Comparison of ENCODE assay signal across 8 cellular contexts in the genomic region with DNA sequence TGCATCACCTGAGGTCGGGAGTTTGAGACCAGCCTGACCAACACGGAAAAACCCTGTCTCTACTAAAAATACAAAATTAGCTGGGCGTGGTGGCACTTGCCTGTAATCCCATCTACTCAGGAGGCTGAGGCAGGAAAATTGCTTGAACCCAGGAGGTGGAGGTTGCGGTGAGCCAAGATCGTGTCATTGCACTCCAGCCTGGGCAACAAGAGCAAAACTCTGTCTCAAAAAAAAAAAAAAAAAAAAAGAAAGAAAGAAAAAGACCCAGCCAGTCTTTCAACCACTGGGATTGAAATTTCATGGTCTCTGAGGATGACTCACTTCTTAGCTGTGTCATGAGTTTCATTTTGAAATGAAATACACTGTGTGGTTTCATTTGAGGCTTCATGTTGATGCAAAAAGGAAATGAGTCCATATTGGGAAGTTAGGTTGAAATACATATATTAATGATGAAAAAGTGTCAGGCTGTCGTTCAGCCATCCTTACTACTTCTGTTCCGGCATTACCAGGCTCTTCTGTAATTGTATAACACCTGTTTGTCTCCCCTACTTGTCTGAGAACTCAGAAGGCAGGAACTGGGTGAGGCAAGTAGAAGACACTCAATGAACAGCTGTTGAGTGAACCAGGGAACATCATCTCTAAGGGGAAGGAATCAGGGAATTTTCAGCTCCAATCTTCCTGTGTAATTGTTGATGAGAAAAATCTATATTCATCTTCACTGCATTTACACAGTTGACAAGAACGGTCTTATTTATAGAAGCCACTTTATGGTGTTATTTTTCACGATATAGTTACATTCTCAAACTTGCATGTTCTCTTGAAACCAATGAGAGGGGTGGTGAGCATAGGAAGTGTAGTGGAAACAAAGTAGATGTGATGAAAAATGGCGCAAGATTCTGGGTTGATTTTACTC.
A peak's percentile ranks its signal among the peaks of the same experiment; 100 is the strongest.
DNase-seq lines count a peak whose midpoint lies in the region; ATAC-seq and TF ChIP-seq lines count a peak whose summit lies in the region.

No MANE protein-coding gene starts in this region.

- peak overlapping the region; percentile 87 for H3K27ac Mint-ChIP-seq in CD8-positive, alpha-beta T cell
- H3K27ac Mint-ChIP-seq in stimulated activated effector memory CD8-positive, alpha-beta T cell treated with anti-CD3 and anti-CD28 coated beads, Interleukin-12 subunit alpha, Interleukin-12 subunit beta, amount 100 ng/mL, for 72 hours: peak overlapping the region; percentile 54

- H3K4me3 Mint-ChIP-seq in CD8-positive, alpha-beta T cell: peak overlapping the region; percentile 45
- peak overlapping the region; percentile 37 for H3K4me3 Mint-ChIP-seq in stimulated activated effector memory CD8-positive, alpha-beta T cell treated with anti-CD3 and anti-CD28 coated beads, Interleukin-12 subunit alpha, Interleukin-12 subunit beta, amount 100 ng/mL, for 72 hours

- no peaks in the 10 kb centered on the region for H3K27me3 ChIP-seq in CD8-positive, alpha-beta T cell (ENCODE audit: insufficient read depth, low read length)

- peak in 3 of 7 experiments; percentile 8 to 31 (median 13) for DNase-seq in CD8-positive, alpha-beta T cell
- peak; percentile 71 for DNase-seq in SK-N-MC (ENCODE audit: low read depth, low spot score)
- DNase-seq in stimulated activated effector memory CD8-positive, alpha-beta T cell treated with anti-CD3 and anti-CD28 coated beads, Interleukin-12 subunit alpha, Interleukin-12 subunit beta, amount 100 ng/mL, for 72 hours (ENCODE audit: low spot score in 2 of 2): peak in 1 of 2 donors; percentile 67
- DNase-seq in activated gamma-delta T cell treated with Interleukin-2 at 50 U/mL for 16 hours: no peak
- no peak for DNase-seq in midbrain (lab: John Stamatoyannopoulos, UW)

- no peak overlapping the region for H3K4me3 ChIP-seq in CD8-positive, alpha-beta T cell (ENCODE audit: low read depth, low read length)
- H3K4me3 ChIP-seq in SK-N-MC: no peak overlapping the region

- peak; percentile 93 for ATAC-seq in CD8-positive, alpha-beta T cell
- ATAC-seq in GM19351 (IDR thresholded peaks at IDR 0.05; ENCODE audit: unreplicated experiment) (peak; percentile 88), HG03196 (IDR thresholded peaks at IDR 0.05; ENCODE audit: unreplicated experiment) (peak; percentile 93), esophagus mucosa (peak; percentile 93)
- peak; percentile 99 for ATAC-seq in stimulated activated effector memory CD8-positive, alpha-beta T cell treated with anti-CD3 and anti-CD28 coated beads, Interleukin-12 subunit alpha, Interleukin-12 subunit beta, amount 100 ng/mL, for 72 hours

- peaks cover 65% of the 10 kb centered on the region for H3K4me1 ChIP-seq in CD8-positive, alpha-beta T cell (ENCODE audit: insufficient read depth, low read length)

- peaks cover 22% of the 10 kb centered on the region for H3K4me1 Mint-ChIP-seq in CD8-positive, alpha-beta T cell (ENCODE audit: low read depth)
- peaks cover 18% of the 10 kb centered on the region for H3K4me1 Mint-ChIP-seq in stimulated activated effector memory CD8-positive, alpha-beta T cell treated with anti-CD3 and anti-CD28 coated beads, Interleukin-12 subunit alpha, Interleukin-12 subunit beta, amount 100 ng/mL, for 72 hours

- no peaks in the 10 kb centered on the region for H3K27me3 Mint-ChIP-seq in CD8-positive, alpha-beta T cell (ENCODE audit: low read depth)

- peaks cover 2% of the 10 kb centered on the region for H3K9me3 Mint-ChIP-seq in CD8-positive, alpha-beta T cell
- H3K9me3 Mint-ChIP-seq in stimulated activated effector memory CD8-positive, alpha-beta T cell treated with anti-CD3 and anti-CD28 coated beads, Interleukin-12 subunit alpha, Interleukin-12 subunit beta, amount 100 ng/mL, for 72 hours: no peaks in the 10 kb centered on the region

- TF ChIP-seq CTCF in CD8-positive, alpha-beta T cell (IDR thresholded peaks at IDR 0.05): no peak

- no peak overlapping the region for H3K27ac ChIP-seq in CD8-positive, alpha-beta T cell (ENCODE audit: low read depth, low read length)
- no peak overlapping the region for H3K27ac ChIP-seq in SK-N-MC

- no peak overlapping the region for H3K9ac ChIP-seq in SK-N-MC (ENCODE audit: insufficient read length)

- H3K9me3 ChIP-seq in CD8-positive, alpha-beta T cell (ENCODE audit: low read length): no peaks in the 10 kb centered on the region
- no peaks in the 10 kb centered on the region for H3K9me3 ChIP-seq in SK-N-MC (ENCODE audit: low read depth, low read length)

- H3K36me3 Mint-ChIP-seq in CD8-positive, alpha-beta T cell: no peaks in the 10 kb centered on the region
- peaks cover 11% of the 10 kb centered on the region for H3K36me3 Mint-ChIP-seq in stimulated activated effector memory CD8-positive, alpha-beta T cell treated with anti-CD3 and anti-CD28 coated beads, Interleukin-12 subunit alpha, Interleukin-12 subunit beta, amount 100 ng/mL, for 72 hours

- POLR2A ChIA-PET in CD8-positive, alpha-beta T cell (lab: Charles Lee): interaction anchor here (1.3 to 2.4 kb wide), 2 partner anchors 8 to 12 kb away, joined by 3 to 6 read pairs; no protein-coding TSS in a partner anchor

- CTCF ChIA-PET in CD8-positive, alpha-beta T cell (lab: Charles Lee): interaction anchor here (0.7 to 1.2 kb wide), 2 partner anchors 80 to 1480 kb away, joined by 3 read pairs; no protein-coding TSS in a partner anchor

- H3K36me3 ChIP-seq in CD8-positive, alpha-beta T cell (ENCODE audit: insufficient read depth, low read length): no peaks in the 10 kb centered on the region
- no peaks in the 10 kb centered on the region for H3K36me3 ChIP-seq in SK-N-MC (ENCODE audit: insufficient read depth, low read length)

- intact Hi-C loops in CD8-positive, alpha-beta T cell (cut with DNase I, micrococcal nuclease): loop anchor here (2.0 to 5.0 kb wide), 4 partner anchors 88 to 129 kb away; a partner anchor contains a TSS
